In the genomic region with DNA sequence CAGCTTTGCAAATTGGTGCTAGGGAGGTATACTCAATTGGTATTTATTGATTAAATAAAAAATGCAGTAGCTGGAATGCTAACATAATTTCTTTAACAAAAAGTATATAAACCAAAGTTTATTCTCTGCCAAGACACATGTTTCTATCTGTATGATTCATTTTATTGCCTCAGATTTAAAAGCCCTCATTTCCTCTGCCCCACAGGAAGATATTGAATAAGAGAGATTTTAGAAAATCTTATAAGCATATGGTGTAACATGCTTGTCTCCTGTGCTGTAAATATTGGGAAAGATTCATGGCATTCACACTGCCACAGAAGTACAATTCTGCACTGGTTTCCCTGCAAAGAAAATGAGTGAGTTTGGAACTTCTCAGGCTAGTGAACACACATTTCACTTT, we compare ENCODE assay signal across 27 cellular contexts.
"Had no signal": no experiment of that assay in that cellular context is flagged by ENCODE, and none has a peak within 500 bp of the region (broad histone marks: within the 10 kb centered on the region; RNA-seq: fewer than 3 reads in every experiment).

No MANE protein-coding gene starts in this region.

- DNase-seq: activated CD4-positive, alpha-beta T cell treated with anti-CD3 and anti-CD28 coated beads, Interleukin-2, amount 10 ng/mL, durations not matched to agents 24 days and 14 days; activated CD8-positive, alpha-beta T cell treated with anti-CD3 and anti-CD28 coated beads for 36 hours; activated naive CD4-positive, alpha-beta T cell treated with anti-CD3 and anti-CD28 coated beads for 36 hours; activated naive CD8-positive, alpha-beta T cell treated with anti-CD3 and anti-CD28 coated beads, Interleukin-2, amount 50 U/mL, for 24 hours; activated T-cell treated with anti-CD3 and anti-CD28 coated beads, Interleukin-2, amount 50 U/mL, for 1 hour; caudate nucleus; colonic mucosa; gastrocnemius medialis; head of caudate nucleus; kidney; midbrain; nephron progenitor cell; occipital lobe; posterior cingulate gyrus; stimulated activated CD4-positive, alpha-beta T cell treated with anti-CD3 and anti-CD28 coated beads, Interleukin-12 subunit alpha, Interleukin-12 subunit beta, amount 100 ng/mL, for 4 hours; stimulated activated CD4-positive, alpha-beta T cell treated with anti-CD3 and anti-CD28 coated beads, Interleukin-1b, Interleukin-23, amount 100 ng/mL, for 48 hours; stimulated activated CD8-positive, alpha-beta memory T cell treated with anti-CD3 and anti-CD28 coated beads, Interleukin-4, amount 100 ng/mL, for 48 hours; stimulated activated naive CD4-positive, alpha-beta T cell treated with Interleukin-2 at 50 U/mL for 16 hours; substantia nigra; T-helper 1 cell; T-helper 9 cell had no signal

- H3K9me3 ChIP-seq: colonic mucosa, esophagus muscularis mucosa, gastrocnemius medialis, tibial nerve had no signal

- H3K27ac ChIP-seq: colonic mucosa, esophagus muscularis mucosa, gastrocnemius medialis, tibial nerve had no signal

- H3K4me1 ChIP-seq: colonic mucosa, gastrocnemius medialis had no signal

- FAIRE-seq: astrocyte, kidney, urothelium cell line had no signal

- H3K36me3 ChIP-seq: colonic mucosa, esophagus muscularis mucosa, gastrocnemius medialis, tibial nerve had no signal

- ATAC-seq: activated CD8-positive, alpha-beta T cell treated with anti-CD3 and anti-CD28 coated beads for 36 hours; activated naive CD8-positive, alpha-beta T cell treated with anti-CD3 and anti-CD28 coated beads, Interleukin-2, amount 50 U/mL, for 24 hours; gastrocnemius medialis; left lobe of liver had no signal

- H3K4me3 ChIP-seq: colonic mucosa, esophagus muscularis mucosa, gastrocnemius medialis, lung, tibial nerve had no signal

- H3K27me3 ChIP-seq: colonic mucosa, esophagus muscularis mucosa, gastrocnemius medialis, tibial nerve had no signal
